1 cellular context compared by ENCODE assay signal in genomic region chr12:42090899-42091298, GRCh38.
TF ChIP-seq lines count a peak whose summit lies in the region.

No MANE protein-coding gene starts in this region.

TF ChIP-seq in GM23338, 12 proteins besides CTCF, POLR2A, EP300 and RAD21 (continued from another document):
- TF ChIP-seq REST (IDR thresholded peaks at IDR 0.05; ENCODE audit: unreplicated experiment), result no peak
